8 cellular contexts compared by ENCODE assay signal in the genomic region with DNA sequence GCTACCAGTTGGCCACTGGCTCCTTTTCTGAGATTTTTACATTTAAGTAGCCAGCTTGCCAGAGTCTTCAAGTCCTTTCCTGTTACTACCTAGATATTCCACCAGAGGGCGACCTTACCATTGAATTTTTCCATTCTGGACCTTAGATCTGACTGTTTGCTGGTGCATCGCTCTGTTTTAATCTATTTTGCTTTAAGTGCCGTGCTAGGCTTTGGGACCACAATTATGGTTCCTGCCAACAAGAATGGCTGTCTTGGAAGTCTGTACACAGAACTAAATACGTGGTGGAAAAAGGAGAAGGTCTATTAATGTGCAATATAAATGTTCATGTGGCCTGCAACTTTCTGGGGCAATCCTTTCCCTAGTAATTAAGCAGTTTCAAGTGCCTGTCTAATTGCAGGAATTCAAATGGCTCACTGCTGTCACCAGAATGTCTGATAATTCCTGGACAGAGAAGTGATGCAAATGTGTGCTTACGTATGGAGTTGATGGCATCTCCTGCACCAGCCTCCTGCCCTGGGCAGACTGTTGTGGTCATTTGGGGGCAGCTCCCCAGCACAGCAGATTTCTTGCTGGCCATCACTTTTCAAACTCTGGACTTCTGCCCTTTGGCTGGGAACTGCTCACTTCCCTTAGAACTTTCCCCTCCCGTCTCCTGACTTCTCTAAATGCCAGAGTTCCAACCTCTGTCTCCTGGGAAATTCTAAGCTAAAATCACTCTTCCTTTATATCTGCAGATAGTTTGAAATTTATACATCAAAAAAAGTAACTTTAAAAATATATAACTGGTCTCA. TPM values are rescaled to one million over a fixed set of nuclear protein-coding genes. Genes with fewer than 3 reads are reported as not detected.
A peak's percentile ranks its signal among the peaks of the same experiment; 100 is the strongest.
DNase-seq lines count a peak whose midpoint lies in the region; ATAC-seq and TF ChIP-seq lines count a peak whose summit lies in the region.

No MANE protein-coding gene starts in this region.

- peaks cover 23% of the 10 kb centered on the region for H3K4me1 ChIP-seq in CD8-positive, alpha-beta T cell (ENCODE audit: insufficient read depth, low read length)
- H3K4me1 ChIP-seq in HEK293 (ENCODE audit: control insufficient read depth, insufficient read depth, low read length), result no peaks in the 10 kb centered on the region
- H3K4me1 ChIP-seq in esophagus muscularis mucosa, result peaks cover 26 to 31% (median 28%) of the 10 kb centered on the region in 4 donors
- H3K4me1 ChIP-seq in uterus, result no peaks in the 10 kb centered on the region

- peaks cover 35% of the 10 kb centered on the region for H3K4me1 Mint-ChIP-seq in CD8-positive, alpha-beta T cell (ENCODE audit: low read depth)
- H3K4me1 Mint-ChIP-seq in naive B cell, result peaks cover 57 to 71% (median 61%) of the 10 kb centered on the region in 3 donors

- H3K9me3 ChIP-seq in CD8-positive, alpha-beta T cell (ENCODE audit: low read length), result no peaks in the 10 kb centered on the region
- H3K9me3 ChIP-seq in HEK293 (ENCODE audit: control insufficient read depth, insufficient read depth, low read depth, low read length) (no peaks in the 10 kb centered on the region), esophagus muscularis mucosa (no peaks in the 10 kb centered on the region), uterus (no peaks in the 10 kb centered on the region)

- TF ChIP-seq CTCF in CD8-positive, alpha-beta T cell (IDR thresholded peaks at IDR 0.05), result peak; percentile 87
- TF ChIP-seq CTCF in HEK293 (tag by site-specific recombination; IDR thresholded peaks at IDR 0.05) (peak; percentile 57), esophagus muscularis mucosa (IDR thresholded peaks at IDR 0.05) (peak; percentile 85 to 88 (median 87)), uterus (IDR thresholded peaks at IDR 0.05) (peak; percentile 81 to 89 (median 82))

- CTCF ChIA-PET in CD8-positive, alpha-beta T cell (lab: Charles Lee), result interaction anchor here (0.6 to 5.5 kb wide), 36 partner anchors 11 to 245 kb away, joined by 3 to 41 read pairs (median 5); a partner anchor contains a TSS
- CTCF ChIA-PET in HEK293 (lab: Yijun Ruan, JAX), result interaction anchor here (0.5 to 8.8 kb wide), 47 partner anchors 9 to 1434 kb away, joined by 3 to 106 read pairs (median 4); a partner anchor contains a TSS

- H3K36me3 Mint-ChIP-seq in CD8-positive, alpha-beta T cell, result no peaks in the 10 kb centered on the region
- H3K36me3 Mint-ChIP-seq in naive B cell, result no peaks in the 10 kb centered on the region

- H3K27ac Mint-ChIP-seq in CD8-positive, alpha-beta T cell, result no peak overlapping the region
- H3K27ac Mint-ChIP-seq in naive B cell, result peak overlapping the region; percentile 92 to 100 (median 98)

- H3K4me3 Mint-ChIP-seq in CD8-positive, alpha-beta T cell, result no peak overlapping the region
- H3K4me3 Mint-ChIP-seq in naive B cell, result peak overlapping the region; percentile 29 to 87 (median 61)

- no peaks in the 10 kb centered on the region for H3K27me3 ChIP-seq in CD8-positive, alpha-beta T cell (ENCODE audit: insufficient read depth, low read length)
- peaks cover 0 to 64% (median 4%) of the 10 kb centered on the region in 4 donors for H3K27me3 ChIP-seq in esophagus muscularis mucosa
- no peaks in the 10 kb centered on the region for H3K27me3 ChIP-seq in uterus

- no peaks in the 10 kb centered on the region for H3K36me3 ChIP-seq in CD8-positive, alpha-beta T cell (ENCODE audit: insufficient read depth, low read length)
- H3K36me3 ChIP-seq in HEK293 (ENCODE audit: control insufficient read depth in 2 of 2, insufficient read depth in 1 of 2, low read length in 2 of 2) (no peaks in the 10 kb centered on the region), esophagus muscularis mucosa (no peaks in the 10 kb centered on the region), uterus (no peaks in the 10 kb centered on the region)

- H3K27ac ChIP-seq in CD8-positive, alpha-beta T cell (ENCODE audit: low read depth, low read length), result no peak overlapping the region
- no peak overlapping the region for H3K27ac ChIP-seq in HEK293 (ENCODE audit: extremely low read depth, low read depth, low read length)
- peak overlapping the region in 2 of 4 donors; percentile 3 to 22 for H3K27ac ChIP-seq in esophagus muscularis mucosa (replicated peaks in 1 of 4)
- H3K27ac ChIP-seq in uterus, result peak overlapping the region in 1 of 2 donors; percentile 20

- peak; percentile 74 for ATAC-seq in CD8-positive, alpha-beta T cell
- ATAC-seq in activated CD4-positive, CD25-positive, alpha-beta regulatory T cell treated with anti-CD3 and anti-CD28 coated beads, Interleukin-2, amount 50 U/mL, for 24 hours, result peak; percentile 48 to 57
- peak; percentile 17 to 24 for ATAC-seq in naive B cell (ENCODE audit: low read depth in 2 of 2)
- no peak for ATAC-seq in HG03571 (IDR thresholded peaks at IDR 0.05; ENCODE audit: unreplicated experiment)

- intact Hi-C loops in CD8-positive, alpha-beta T cell (cut with DNase I, micrococcal nuclease), result loop anchor here (1.0 to 5.0 kb wide), 7 partner anchors 34 to 233 kb away; a partner anchor contains a TSS
- intact Hi-C loops in esophagus muscularis mucosa (cut with DNase I) (loop anchor here (5.0 kb wide), 3 partner anchors 67 to 232 kb away; no protein-coding TSS in a partner anchor), uterus (cut with DNase I; ENCODE audit: low total_unique reads) (no loop called here)

- no peak overlapping the region for H3K4me3 ChIP-seq in CD8-positive, alpha-beta T cell (ENCODE audit: low read depth, low read length)
- H3K4me3 ChIP-seq in HEK293 (ENCODE audit: low read depth, low read length) (no peak overlapping the region), esophagus muscularis mucosa (no peak overlapping the region), uterus (no peak overlapping the region)

- POLR2A ChIA-PET in CD8-positive, alpha-beta T cell (lab: Charles Lee), result interaction anchor here (0.6 to 1.1 kb wide), 3 partner anchors 67 to 234 kb away, joined by 3 to 4 read pairs (median 3); no protein-coding TSS in a partner anchor
- POLR2A ChIA-PET in HEK293 (lab: Yijun Ruan, JAX), result interaction anchor here (1.5 kb wide), 1 partner anchor 43 kb away, joined by 4 read pairs; no protein-coding TSS in a partner anchor

- H3K27me3 Mint-ChIP-seq in CD8-positive, alpha-beta T cell (ENCODE audit: low read depth), result no peaks in the 10 kb centered on the region
- H3K27me3 Mint-ChIP-seq in naive B cell, result no peaks in the 10 kb centered on the region

- peak in 5 of 7 experiments; percentile 43 to 64 (median 52) for DNase-seq in CD8-positive, alpha-beta T cell
- DNase-seq in NCI-H446 treated with DMSO at 0.1 percent for 48 hours (lab: John Stamatoyannopoulos, UW) (peak; percentile 39), esophagus muscularis mucosa (ENCODE audit: extremely low spot score) (no peak), naive B cell (peak; percentile 84), uterus (peak in 1 of 2 donors; percentile 61)

- no peak for TF ChIP-seq EP300 in esophagus muscularis mucosa (IDR thresholded peaks at IDR 0.05)

- 14% methylated on average over 6 of the region's 6 CpGs for WGBS in esophagus muscularis mucosa

- no peaks in the 10 kb centered on the region for H3K9me3 Mint-ChIP-seq in CD8-positive, alpha-beta T cell
- H3K9me3 Mint-ChIP-seq in naive B cell, result no peaks in the 10 kb centered on the region

- TF ChIP-seq POLR2A in esophagus muscularis mucosa (IDR thresholded peaks at IDR 0.05; ENCODE audit: low read depth) (no peak), uterus (IDR thresholded peaks at IDR 0.05) (no peak)

TF ChIP-seq in HEK293, 187 proteins besides CTCF, POLR2A, EP300 and RAD21 (continues in another document):
- peak; percentile 44; the same call in 1 of the 2 replicates for TF ChIP-seq ZNF660 (tag by site-specific recombination; IDR thresholded peaks at IDR 0.05)
- TF ChIP-seq, protein P1, sequence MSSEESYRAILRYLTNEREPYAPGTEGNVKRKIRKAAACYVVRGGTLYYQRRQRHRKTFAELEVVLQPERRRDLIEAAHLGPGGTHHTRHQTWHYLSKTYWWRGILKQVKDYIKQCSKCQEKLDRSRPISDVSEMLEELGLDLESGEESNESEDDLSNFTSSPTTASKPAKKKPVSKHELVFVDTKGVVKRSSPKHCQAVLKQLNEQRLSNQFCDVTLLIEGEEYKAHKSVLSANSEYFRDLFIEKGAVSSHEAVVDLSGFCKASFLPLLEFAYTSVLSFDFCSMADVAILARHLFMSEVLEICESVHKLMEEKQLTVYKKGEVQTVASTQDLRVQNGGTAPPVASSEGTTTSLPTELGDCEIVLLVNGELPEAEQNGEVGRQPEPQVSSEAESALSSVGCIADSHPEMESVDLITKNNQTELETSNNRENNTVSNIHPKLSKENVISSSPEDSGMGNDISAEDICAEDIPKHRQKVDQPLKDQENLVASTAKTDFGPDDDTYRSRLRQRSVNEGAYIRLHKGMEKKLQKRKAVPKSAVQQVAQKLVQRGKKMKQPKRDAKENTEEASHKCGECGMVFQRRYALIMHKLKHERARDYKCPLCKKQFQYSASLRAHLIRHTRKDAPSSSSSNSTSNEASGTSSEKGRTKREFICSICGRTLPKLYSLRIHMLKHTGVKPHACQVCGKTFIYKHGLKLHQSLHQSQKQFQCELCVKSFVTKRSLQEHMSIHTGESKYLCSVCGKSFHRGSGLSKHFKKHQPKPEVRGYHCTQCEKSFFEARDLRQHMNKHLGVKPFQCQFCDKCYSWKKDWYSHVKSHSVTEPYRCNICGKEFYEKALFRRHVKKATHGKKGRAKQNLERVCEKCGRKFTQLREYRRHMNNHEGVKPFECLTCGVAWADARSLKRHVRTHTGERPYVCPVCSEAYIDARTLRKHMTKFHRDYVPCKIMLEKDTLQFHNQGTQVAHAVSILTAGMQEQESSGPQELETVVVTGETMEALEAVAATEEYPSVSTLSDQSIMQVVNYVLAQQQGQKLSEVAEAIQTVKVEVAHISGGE (tag by site-specific recombination; conservative IDR thresholded peaks at IDR 0.05; ENCODE audit: low read depth), result no peak
- no peak for TF ChIP-seq ZNF121 (tag by site-specific recombination; IDR thresholded peaks at IDR 0.05)
- TF ChIP-seq ZBTB17 (tag by site-specific recombination; IDR thresholded peaks at IDR 0.05), result peak; percentile 78
- TF ChIP-seq ZNF658 (tag by site-specific recombination; IDR thresholded peaks at IDR 0.05), result no peak
- TF ChIP-seq ZNF433 (tag by site-specific recombination; IDR thresholded peaks at IDR 0.05; ENCODE audit: low read depth), result no peak

RNA-seq across cellular contexts. Expression of a gene that starts 5.6 kb away (rescaled TPM):
- 10 to 100 TPM; 16.2 to 18.5 TPM for total RNA-seq in CD8-positive, alpha-beta T cell
- total RNA-seq in esophagus muscularis mucosa (10 to 100 TPM in 2 of 4 donors, 1 to 10 TPM in 2; 3.8 to 11.5 (median 8.3) TPM), uterus (10 to 100 TPM in 3 of 4 donors, 1 to 10 TPM in 1; 8.2 to 34.1 (median 18.4) TPM)
- 100 to 1,000 TPM; 219 to 598 (median 388) TPM for polyA plus RNA-seq in naive B cell (ENCODE audit: low read depth in 6 of 6)

RNA-seq across cellular contexts. Expression of a gene that starts 46.6 kb away (rescaled TPM):
- total RNA-seq in CD8-positive, alpha-beta T cell, result 100 to 1,000 TPM; 333 to 340 TPM
- 100 to 1,000 TPM; 107 to 148 (median 118) TPM for total RNA-seq in esophagus muscularis mucosa
- polyA plus RNA-seq in naive B cell (ENCODE audit: low read depth in 6 of 6), result 100 to 1,000 TPM in 1 of 6 donors, 10 to 100 TPM in 5; 26.9 to 148 (median 48.5) TPM
- total RNA-seq in uterus, result 100 to 1,000 TPM in 2 of 4 donors, 10 to 100 TPM in 2; 42.5 to 202 (median 120) TPM

RNA-seq across cellular contexts. Expression of a gene that starts 58.4 kb away (rescaled TPM):
- 10 to 100 TPM; 40.5 to 45.7 TPM for total RNA-seq in CD8-positive, alpha-beta T cell
- 10 to 100 TPM; 28.5 to 91.3 (median 65.9) TPM for total RNA-seq in esophagus muscularis mucosa
- polyA plus RNA-seq in naive B cell (ENCODE audit: low read depth in 6 of 6), result 1,000 to 10,000 TPM; 2,534 to 3,526 (median 2,823) TPM
- 100 to 1,000 TPM in 2 of 4 donors, 10 to 100 TPM in 2; 48.0 to 187 (median 135) TPM for total RNA-seq in uterus
